In the genomic region with DNA sequence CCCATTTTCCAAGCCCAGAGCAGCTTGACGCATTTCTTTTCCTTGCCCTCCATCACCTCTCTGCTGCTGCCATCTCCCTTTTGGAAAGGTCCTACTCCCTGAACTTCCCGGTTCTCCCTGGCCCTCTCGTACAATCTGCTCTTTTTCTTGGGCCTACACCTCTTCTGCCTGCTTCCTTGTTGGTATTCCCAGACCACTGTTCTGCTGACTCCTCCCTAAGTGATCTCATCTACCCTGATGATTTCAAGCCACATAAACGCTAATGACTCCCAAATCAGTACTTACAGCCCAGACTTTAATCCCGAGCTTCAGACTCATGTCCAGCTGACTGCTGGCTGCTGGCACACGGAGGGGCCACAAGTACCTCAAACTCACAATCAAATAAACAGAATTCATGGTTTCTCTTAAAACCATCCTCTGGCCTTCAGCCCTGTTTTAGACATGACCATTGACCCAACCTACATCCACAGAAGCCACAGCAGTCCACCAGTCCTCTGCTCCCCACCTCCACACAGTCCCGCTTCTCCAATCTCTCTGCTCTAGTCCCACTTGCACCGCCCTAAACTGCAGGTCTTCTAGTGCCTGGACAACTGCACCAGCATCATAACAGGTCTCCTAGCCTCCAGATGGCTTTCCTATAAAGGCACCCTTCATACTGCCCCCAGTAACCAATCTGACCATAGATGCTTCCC, we compare ENCODE assay signal across 8 cellular contexts. TPM values are rescaled to one million over a fixed set of nuclear protein-coding genes. Genes with fewer than 3 reads are reported as not detected.
DNase-seq lines count a peak whose midpoint lies in the region; ATAC-seq, FAIRE-seq and TF ChIP-seq lines count a peak whose summit lies in the region.
"Had no signal": no experiment of that assay in that cellular context is flagged by ENCODE, and none has a peak within 500 bp of the region (broad histone marks: within the 10 kb centered on the region; RNA-seq: fewer than 3 reads in every experiment).

No MANE protein-coding gene starts in this region.

- H3K27ac Mint-ChIP-seq in T-helper 17 cell, result peak overlapping the region; percentile 19

- H3K9me3 ChIP-seq in T-helper 17 cell (ENCODE audit: control insufficient read depth, low read length, poor library complexity, severe bottlenecking), result no peaks in the 10 kb centered on the region
- no peaks in the 10 kb centered on the region for H3K9me3 ChIP-seq in small intestine (ENCODE audit: control insufficient read depth, low read depth)
- H3K9me3 ChIP-seq in ovary, result no peaks in the 10 kb centered on the region
- H3K9me3 ChIP-seq in kidney (ENCODE audit: control insufficient read depth in 1 of 2, low read length in 2 of 2), result no peaks in the 10 kb centered on the region
- H3K9me3 ChIP-seq: lower lobe of right lung had no signal

- no peak overlapping the region for H3K9ac ChIP-seq in kidney (ENCODE audit: low read length in 2 of 2)

- H3K27ac ChIP-seq in foreskin keratinocyte (peak overlapping the region; percentile 34), small intestine (ENCODE audit: low read depth in 1 of 2, low read length in 1 of 2) (peak overlapping the region; percentile 59 to 71), ovary (no peak overlapping the region), kidney (ENCODE audit: low read depth in 2 of 2, low read length in 2 of 2) (peak overlapping the region in 1 of 2 donors; percentile 9)
- H3K27ac ChIP-seq: lower lobe of right lung had no signal

- TF ChIP-seq CTCF in GM20000 (IDR thresholded peaks at IDR 0.05; ENCODE audit: extremely low read depth, missing control alignments), result no peak
- no peak for TF ChIP-seq CTCF in foreskin keratinocyte (conservative IDR thresholded peaks at IDR 0.05)
- no peak for TF ChIP-seq CTCF in ovary (IDR thresholded peaks at IDR 0.05)
- no peak for TF ChIP-seq CTCF in kidney (IDR thresholded peaks at IDR 0.05; ENCODE audit: borderline replicate concordance, extremely low read depth, insufficient read depth)

- FAIRE-seq in small intestine (lab: Jason Lieb, UNC), result no peak
- no peak for FAIRE-seq in kidney (lab: Jason Lieb, UNC)

- WGBS in small intestine, 3 donors, result 36 to 60% (median 53%) methylated on average over 8 of the region's 8 CpGs
- WGBS in ovary, 3 donors, result 64 to 75% (median 66%) methylated on average over 8 of the region's 8 CpGs

- H3K4me1 ChIP-seq in foreskin keratinocyte, result no peaks in the 10 kb centered on the region
- H3K4me1 ChIP-seq in small intestine (ENCODE audit: control insufficient read depth in 2 of 2, insufficient read depth in 1 of 2, low read depth in 1 of 2, low read length in 1 of 2), result peaks cover 2 to 10% of the 10 kb centered on the region in 2 donors
- H3K4me1 ChIP-seq in ovary (ENCODE audit: insufficient read depth), result peaks cover 24% of the 10 kb centered on the region
- no peaks in the 10 kb centered on the region for H3K4me1 ChIP-seq in kidney (ENCODE audit: control insufficient read depth in 1 of 2, insufficient read depth in 1 of 2, low read depth in 1 of 2, low read length in 2 of 2)

- H3K4me3 ChIP-seq in small intestine (ENCODE audit: low read depth in 1 of 2, low read length in 2 of 2) (no peak overlapping the region), ovary (no peak overlapping the region), kidney (ENCODE audit: low read length in 2 of 2) (no peak overlapping the region)
- H3K4me3 ChIP-seq: lower lobe of right lung had no signal

- intact Hi-C loops in ovary (cut with DNase I) (no loop called here), kidney (cut with DNase I) (no loop called here)

- no peak for TF ChIP-seq EP300 in ovary (IDR thresholded peaks at IDR 0.05)

- no peak overlapping the region for H3K4me3 Mint-ChIP-seq in T-helper 17 cell

- TF ChIP-seq POLR2A in ovary (IDR thresholded peaks at IDR 0.05), result no peak

- DNase-seq in GM20000 (ENCODE audit: low spot score), result peak; percentile 9
- DNase-seq in T-helper 17 cell, result no peak
- DNase-seq in foreskin keratinocyte, result peak in 1 of 2 donors; percentile 55
- peak; percentile 86 for DNase-seq in small intestine
- no peak for DNase-seq in ovary
- no peak for DNase-seq in kidney
- DNase-seq: lower lobe of right lung had no signal

- H3K36me3 ChIP-seq in small intestine (ENCODE audit: control insufficient read depth in 2 of 2, insufficient read depth in 2 of 2, low read length in 2 of 2) (peaks cover 4 to 6% of the 10 kb centered on the region in 2 donors), ovary (no peaks in the 10 kb centered on the region), kidney (ENCODE audit: control insufficient read depth in 1 of 2, insufficient read depth in 2 of 2, low read length in 2 of 2) (peaks cover 5 to 20% of the 10 kb centered on the region in 2 donors)

- peaks cover 3% of the 10 kb centered on the region for H3K36me3 Mint-ChIP-seq in T-helper 17 cell (ENCODE audit: low read depth)

- H3K27me3 Mint-ChIP-seq in T-helper 17 cell, result no peaks in the 10 kb centered on the region

- no peaks in the 10 kb centered on the region for H3K27me3 ChIP-seq in foreskin keratinocyte
- no peaks in the 10 kb centered on the region for H3K27me3 ChIP-seq in small intestine (ENCODE audit: control insufficient read depth in 2 of 2, insufficient read depth in 2 of 2, low read length in 2 of 2)
- no peaks in the 10 kb centered on the region for H3K27me3 ChIP-seq in ovary

- ATAC-seq in T-helper 17 cell, result no peak
- peak; percentile 39 for ATAC-seq in foreskin keratinocyte
- ATAC-seq in GM18909 (IDR thresholded peaks at IDR 0.05; ENCODE audit: poor library complexity, unreplicated experiment), result no peak

- H3K4me1 Mint-ChIP-seq in T-helper 17 cell, result peaks cover 22% of the 10 kb centered on the region

RNA-seq across cellular contexts. Expression of gene AAGAB, which starts 57.6 kb away (rescaled TPM):
- total RNA-seq in T-helper 17 cell (10 to 100 TPM; 29.0 to 30.6 TPM), foreskin keratinocyte (52.0 and 55.8 TPM in 2 replicates), ovary (10 to 100 TPM; 17.8 to 37.1 (median 22.8) TPM), kidney (44.0 TPM)
- polyA plus RNA-seq in foreskin keratinocyte (36.3 and 42.8 TPM in 2 replicates), small intestine (10 to 100 TPM; 23.0 to 27.9 (median 24.6) TPM), ovary (10 to 100 TPM in 1 of 2 donors, 1 to 10 TPM in 1; 7.8 to 25.3 TPM), kidney (ENCODE audit: insufficient read depth, low read depth, low replicate concordance) (40.7 TPM)

RNA-seq across cellular contexts. Expression of gene IQCH, which starts 57.8 kb away (rescaled TPM):
- total RNA-seq in T-helper 17 cell (1 to 10 TPM in 1 of 2 donors, under 1 TPM in 1; 0.70 to 1.2 TPM), foreskin keratinocyte (2.6 and 3.3 TPM in 2 replicates), ovary (1 to 10 TPM in 3 of 7 donors, under 1 TPM in 4; 0.56 to 10.0 (median 0.95) TPM), kidney (7.7 TPM)
- polyA plus RNA-seq in foreskin keratinocyte (0.79 and 0.84 TPM in 2 replicates), small intestine (under 1 TPM in 2 of 3 donors, not detected in 1; 0.27 to 0.36 TPM), ovary (under 1 TPM; 0.54 to 0.78 TPM), kidney (ENCODE audit: insufficient read depth, low read depth, low replicate concordance) (3.2 TPM)

Comparison
In these comparisons a context has a peak if more than half of its experiments do, and no peak if none do; other contexts are left out.
1. DNase-seq: peak in GM20000 (single experiment) and small intestine (single experiment); none in T-helper 17 cell (0 of 3), ovary (0 of 5) and kidney (single experiment).
2. H3K27ac ChIP-seq: peak in foreskin keratinocyte (single experiment) and small intestine (2 of 2); none in ovary (0 of 2).